8 cellular contexts compared by ENCODE assay signal in genomic region chr17:27332485-27333409, GRCh38. TPM values are rescaled to one million over a fixed set of nuclear protein-coding genes. Genes with fewer than 3 reads are reported as not detected.
A peak's percentile ranks its signal among the peaks of the same experiment; 100 is the strongest.
DNase-seq lines count a peak whose midpoint lies in the region; ATAC-seq and TF ChIP-seq lines count a peak whose summit lies in the region.

No MANE protein-coding gene starts in this region.

- no peaks in the 10 kb centered on the region for H3K36me3 ChIP-seq in adrenal gland (replicated peaks in 1 of 2)

- peaks cover 14 to 19% of the 10 kb centered on the region in 2 donors for H3K4me1 ChIP-seq in adrenal gland (replicated peaks in 1 of 2)

- no peaks in the 10 kb centered on the region for H3K9me3 Mint-ChIP-seq in progenitor cell of endocrine pancreas (ENCODE audit: low read depth)

- peaks cover 21% of the 10 kb centered on the region for H3K4me1 Mint-ChIP-seq in progenitor cell of endocrine pancreas (ENCODE audit: low read depth)

- intact Hi-C loops in adrenal gland (cut with DNase I) = loop anchor here (2.0 to 5.0 kb wide), 3 partner anchors 35 to 90 kb away; no protein-coding TSS in a partner anchor
- intact Hi-C loops in left cardiac atrium (cut with DNase I) = loop anchor here (1.0 to 5.0 kb wide), 3 partner anchors 38 to 90 kb away; partner anchors contain the start of gene WSB1 (in 1 of the 2)

- 0 to 1% (median 1%) methylated on average over 20 to 52 of the region's 52 CpGs for WGBS in adrenal gland, 4 donors

- no peaks in the 10 kb centered on the region for H3K27me3 ChIP-seq in adrenal gland

- TF ChIP-seq POLR2A in adrenal gland (IDR thresholded peaks at IDR 0.05) = peak; percentile 31 to 49

- H3K36me3 Mint-ChIP-seq in progenitor cell of endocrine pancreas (ENCODE audit: insufficient read depth) = no peaks in the 10 kb centered on the region

- H3K9me3 ChIP-seq in adrenal gland (replicated peaks in 1 of 3) = no peaks in the 10 kb centered on the region

- peak overlapping the region; percentile 70 for H3K4me3 Mint-ChIP-seq in progenitor cell of endocrine pancreas (ENCODE audit: low read depth)

- DNase-seq in NCI-H128 (lab: John Stamatoyannopoulos, UW; ENCODE audit: unreplicated experiment) (peak; percentile 78), T follicular helper cell (ENCODE audit: low read depth) (peak; percentile 74), adrenal gland (peak; percentile 98 to 100 (median 99)), left cardiac atrium (peak; percentile 99), progenitor cell of endocrine pancreas (ENCODE audit: low spot score, unreplicated experiment) (peak; percentile 96), ureter (ENCODE audit: low spot score) (peak; percentile 98)

- H3K4me3 ChIP-seq in adrenal gland = peak overlapping the region in 2 of 4 donors; percentile 27 to 51

- peak overlapping the region; percentile 84 to 96 (median 93) for H3K27ac ChIP-seq in adrenal gland

- TF ChIP-seq CTCF in GM12873 (IDR thresholded peaks at IDR 0.05; ENCODE audit: insufficient read depth, low read depth, low read length, missing control alignments) (peak; percentile 77), adrenal gland (IDR thresholded peaks at IDR 0.05) (peak; percentile 56 to 97 (median 94)), progenitor cell of endocrine pancreas (IDR thresholded peaks at IDR 0.05; ENCODE audit: unreplicated experiment) (peak; percentile 92)

- H3K27ac Mint-ChIP-seq in progenitor cell of endocrine pancreas = peak overlapping the region; percentile 97

- H3K27me3 Mint-ChIP-seq in progenitor cell of endocrine pancreas = no peaks in the 10 kb centered on the region

- peak; percentile 89 for ATAC-seq in HG02678 (IDR thresholded peaks at IDR 0.05; ENCODE audit: unreplicated experiment)
- ATAC-seq in left cardiac atrium = peak; percentile 97

RNA-seq across cellular contexts. Expression of gene WSB1, which starts 38.8 kb away (rescaled TPM):
- total RNA-seq in adrenal gland (100 to 1,000 TPM in 4 of 8 donors, 10 to 100 TPM in 4; 27.5 to 147 (median 100) TPM), left cardiac atrium (100 to 1,000 TPM in 1 of 2 donors, 10 to 100 TPM in 1; 69.3 to 119 TPM), progenitor cell of endocrine pancreas (452 and 468 TPM in 2 replicates), ureter (204 TPM)
- 10 to 100 TPM; 51.0 to 77.5 (median 76.7) TPM for polyA plus RNA-seq in adrenal gland
